ENCODE assay signal across 33 cellular contexts in the genomic region with DNA sequence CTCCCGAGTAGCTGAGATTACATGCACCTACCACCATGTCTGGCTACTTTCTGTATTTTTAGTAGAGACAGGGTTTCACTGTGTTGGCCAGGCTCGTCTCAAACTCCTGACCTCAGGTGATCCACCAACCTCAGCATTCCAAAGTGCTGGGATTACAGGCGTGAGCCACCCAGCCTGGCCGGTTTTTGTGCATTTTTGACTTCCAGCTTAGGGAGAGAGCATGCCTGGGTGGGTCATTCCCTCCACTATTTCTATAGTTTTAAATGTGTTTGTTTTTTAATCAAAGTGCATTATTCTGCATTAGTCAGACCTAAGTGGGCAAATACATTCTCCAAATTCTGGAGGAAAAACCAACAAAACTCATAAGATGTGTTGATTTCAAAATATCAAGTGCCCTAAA.
"Had no signal": no experiment of that assay in that cellular context is flagged by ENCODE, and none has a peak within 500 bp of the region (broad histone marks: within the 10 kb centered on the region; RNA-seq: fewer than 3 reads in every experiment).

No MANE protein-coding gene starts in this region.

- H3K4me3 Mint-ChIP-seq: activated B cell treated with CpG ODN at 0.5 μM for 24 hours; activated naive CD8-positive, alpha-beta T cell treated with anti-CD3 and anti-CD28 coated beads for 36 hours; central memory CD8-positive, alpha-beta T cell; naive thymus-derived CD4-positive, alpha-beta T cell; stimulated activated memory B cell treated with anti-CD40 and anti-IgM and Interleukin-4, amounts not matched to agents 10 μg/mL and 1 μg/mL and 100 μg/mL, for 72 hours; T-helper 2 cell treated with Interferon-gamma antibody and Interleukin-4, amounts not matched to agents 5 μg/mL and 100 μg/mL, for 36 hours had no signal

- H3K4me2 ChIP-seq: smooth muscle cell had no signal

- H3K27me3 Mint-ChIP-seq: activated B cell treated with CpG ODN at 0.5 μM for 24 hours; activated naive CD8-positive, alpha-beta T cell treated with anti-CD3 and anti-CD28 coated beads for 36 hours; stimulated activated memory B cell treated with anti-CD40 and anti-IgM and Interleukin-4, amounts not matched to agents 10 μg/mL and 1 μg/mL and 100 μg/mL, for 72 hours had no signal

- H3K4me3 ChIP-seq: adrenal gland, ascending aorta, breast epithelium, esophagus squamous epithelium, heart right ventricle, psoas muscle, sigmoid colon, smooth muscle cell, stomach, suprapubic skin, tibial artery had no signal

- FAIRE-seq: colon, keratinocyte had no signal

- H2AFZ ChIP-seq: parathyroid adenoma had no signal

- DNase-seq: activated B cell treated with CpG ODN at 0.5 μM for 24 hours; activated effector memory CD4-positive, alpha-beta T cell treated with Interleukin-2 at 50 U/mL for 16 hours; activated naive CD4-positive, alpha-beta T cell treated with Interleukin-2 at 50 U/mL for 16 hours; activated naive CD8-positive, alpha-beta T cell treated with anti-CD3 and anti-CD28 coated beads for 36 hours; adrenal gland; dermis blood vessel endothelial cell; effector CD4-positive, alpha-beta T cell; esophagus squamous epithelium; foreskin melanocyte; heart right ventricle; left cardiac atrium; left ventricle myocardium superior; naive thymus-derived CD4-positive, alpha-beta T cell; nucleus accumbens; psoas muscle; sigmoid colon; stimulated activated CD4-positive, alpha-beta T cell treated with anti-CD3 and anti-CD28 coated beads, Interleukin-1b, Interleukin-23, amount 100 ng/mL, for 48 hours; stimulated activated CD4-positive, alpha-beta T cell treated with anti-CD3 and anti-CD28 coated beads, Interleukin-4, amount 100 ng/mL, for 4 hours; stimulated activated CD8-positive, alpha-beta memory T cell treated with anti-CD3 and anti-CD28 coated beads, Interleukin-4, amount 100 ng/mL, for 48 hours; stomach; T-helper 1 cell; tibial artery had no signal

- H3K9ac ChIP-seq: parathyroid adenoma had no signal

- H3K4me1 Mint-ChIP-seq: activated B cell treated with CpG ODN at 0.5 μM for 24 hours; activated naive CD8-positive, alpha-beta T cell treated with anti-CD3 and anti-CD28 coated beads for 36 hours; central memory CD8-positive, alpha-beta T cell; stimulated activated memory B cell treated with anti-CD40 and anti-IgM and Interleukin-4, amounts not matched to agents 10 μg/mL and 1 μg/mL and 100 μg/mL, for 72 hours had no signal

- H3K36me3 ChIP-seq: adrenal gland, ascending aorta, breast epithelium, esophagus squamous epithelium, heart right ventricle, sigmoid colon, stomach, suprapubic skin, tibial artery had no signal

- H3K79me2 ChIP-seq: parathyroid adenoma had no signal

- H3K36me3 Mint-ChIP-seq: activated naive CD8-positive, alpha-beta T cell treated with anti-CD3 and anti-CD28 coated beads for 36 hours; naive thymus-derived CD4-positive, alpha-beta T cell; stimulated activated memory B cell treated with anti-CD40 and anti-IgM and Interleukin-4, amounts not matched to agents 10 μg/mL and 1 μg/mL and 100 μg/mL, for 72 hours had no signal

- H3K27me3 ChIP-seq: adrenal gland, ascending aorta, breast epithelium, esophagus squamous epithelium, heart right ventricle, sigmoid colon, stomach, suprapubic skin, tibial artery had no signal

- H3K9me3 ChIP-seq: adrenal gland, ascending aorta, breast epithelium, esophagus squamous epithelium, heart right ventricle, psoas muscle, sigmoid colon, stomach, suprapubic skin, tibial artery had no signal

- H3K9me3 Mint-ChIP-seq: activated B cell treated with CpG ODN at 0.5 μM for 24 hours; central memory CD8-positive, alpha-beta T cell; naive thymus-derived CD4-positive, alpha-beta T cell; stimulated activated memory B cell treated with anti-CD40 and anti-IgM and Interleukin-4, amounts not matched to agents 10 μg/mL and 1 μg/mL and 100 μg/mL, for 72 hours; T-helper 2 cell treated with Interferon-gamma antibody and Interleukin-4, amounts not matched to agents 5 μg/mL and 100 μg/mL, for 36 hours had no signal

- H3K4me1 ChIP-seq: adrenal gland, ascending aorta, breast epithelium, heart right ventricle, parathyroid adenoma, stomach, suprapubic skin had no signal

- H3K27ac Mint-ChIP-seq: activated B cell treated with CpG ODN at 0.5 μM for 24 hours; activated naive CD8-positive, alpha-beta T cell treated with anti-CD3 and anti-CD28 coated beads for 36 hours; naive thymus-derived CD4-positive, alpha-beta T cell; stimulated activated memory B cell treated with anti-CD40 and anti-IgM and Interleukin-4, amounts not matched to agents 10 μg/mL and 1 μg/mL and 100 μg/mL, for 72 hours; T-helper 2 cell treated with Interferon-gamma antibody and Interleukin-4, amounts not matched to agents 5 μg/mL and 100 μg/mL, for 36 hours had no signal

- ATAC-seq: heart right ventricle; left cardiac atrium; left ventricle myocardium superior; naive thymus-derived CD4-positive, alpha-beta T cell; psoas muscle; stimulated activated memory B cell treated with anti-CD40 and anti-IgM and Interleukin-4, amounts not matched to agents 10 μg/mL and 1 μg/mL and 100 μg/mL, for 72 hours had no signal

- H3K27ac ChIP-seq: adrenal gland, ascending aorta, breast epithelium, epithelial cell of prostate, esophagus squamous epithelium, heart right ventricle, parathyroid adenoma, psoas muscle, sigmoid colon, stomach, suprapubic skin, tibial artery had no signal
